Comparison of ENCODE assay signal across 19 cellular contexts in the genomic region with DNA sequence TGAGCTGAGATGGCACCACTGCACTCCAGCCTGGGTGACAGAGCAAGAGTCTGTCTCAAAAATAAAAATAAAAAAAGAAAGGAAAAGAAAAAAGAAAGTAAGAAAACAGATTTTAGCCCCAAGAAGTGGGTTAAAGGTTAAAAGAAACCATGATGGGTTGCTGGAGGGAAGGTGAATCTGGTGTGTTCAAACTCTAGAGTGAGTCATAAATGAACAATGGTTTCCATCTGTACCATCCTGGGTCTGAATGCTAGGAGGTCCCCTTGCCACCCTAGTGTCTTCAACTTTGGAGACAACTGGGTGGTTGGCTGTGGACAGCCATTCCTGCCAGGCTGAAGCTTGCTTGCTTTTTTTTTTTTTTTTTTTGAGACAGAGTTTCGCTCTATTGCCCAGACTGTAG. TPM values are rescaled to one million over a fixed set of nuclear protein-coding genes. Genes with fewer than 3 reads are reported as not detected.
A peak's percentile ranks its signal among the peaks of the same experiment; 100 is the strongest.
DNase-seq lines count a peak whose midpoint lies in the region; ATAC-seq and TF ChIP-seq lines count a peak whose summit lies in the region.
"Had no signal": no experiment of that assay in that cellular context is flagged by ENCODE, and none has a peak within 500 bp of the region (broad histone marks: within the 10 kb centered on the region; RNA-seq: fewer than 3 reads in every experiment).

No MANE protein-coding gene starts in this region.

- no peak overlapping the region for H3K4ac ChIP-seq in mesendoderm (ENCODE audit: low read depth, low read length)

- H3K9me3 ChIP-seq in GM23248 (ENCODE audit: low read depth), result no peaks in the 10 kb centered on the region
- H3K9me3 ChIP-seq in osteoblast (ENCODE audit: low read depth, low read length), result no peaks in the 10 kb centered on the region
- H3K9me3 ChIP-seq in ovary, result no peaks in the 10 kb centered on the region
- H3K9me3 ChIP-seq: gastroesophageal sphincter had no signal

- peaks cover 1% of the 10 kb centered on the region for H3K79me1 ChIP-seq in mesendoderm (ENCODE audit: low read length)

- H3K56ac ChIP-seq in mesendoderm (ENCODE audit: low read length), result peak overlapping the region; percentile 25

- no peak overlapping the region for H3K27ac ChIP-seq in GM23248
- no peak overlapping the region for H3K27ac ChIP-seq in mesendoderm (ENCODE audit: low read depth, low read length)
- H3K27ac ChIP-seq in osteoblast (ENCODE audit: low read depth, low read length), result no peak overlapping the region
- H3K27ac ChIP-seq in ovary, result no peak overlapping the region

- no peak overlapping the region for H4K5ac ChIP-seq in mesendoderm (ENCODE audit: low read length)

- no peak overlapping the region for H2BK15ac ChIP-seq in mesendoderm (replicated peaks; ENCODE audit: low read depth)

- WGBS in GM23248 (ENCODE audit: low coverage in 1 of 2, low lambda C conversion rate in 2 of 2, missing lambda C conversion rate in 2 of 2), 2 experiments, result 90 to 94% methylated on average over 1 of the region's 1 CpG
- WGBS in mesendoderm (ENCODE audit: extremely low coverage, insufficient coverage, low lambda C conversion rate), result no CpG with 5 or more reads among the region's 1 CpG
- WGBS in ovary, 3 donors, result 93 to 100% (median 100%) methylated on average over 1 of the region's 1 CpG

- H3K18ac ChIP-seq in mesendoderm (ENCODE audit: low read length), result no peak overlapping the region

- H3K4me1 Mint-ChIP-seq in activated T-cell treated with anti-CD3 and anti-CD28 coated beads, Interleukin-2, amount 50 U/mL, for 4 hours (ENCODE audit: low read depth), result peaks cover 34% of the 10 kb centered on the region
- H3K4me1 Mint-ChIP-seq in activated CD4-positive, alpha-beta T cell treated with anti-CD3 and anti-CD28 coated beads, Interleukin-2, amount 10 ng/mL, durations not matched to agents 24 days and 14 days, result peaks cover 50% of the 10 kb centered on the region

- H3K9ac ChIP-seq in GM23248 (no peak overlapping the region), mesendoderm (ENCODE audit: low read length) (no peak overlapping the region)

- no peak for TF ChIP-seq POLR2A in ovary (IDR thresholded peaks at IDR 0.05)

- peaks cover 31% of the 10 kb centered on the region for H3K36me3 Mint-ChIP-seq in activated T-cell treated with anti-CD3 and anti-CD28 coated beads, Interleukin-2, amount 50 U/mL, for 4 hours (ENCODE audit: insufficient read depth)
- peaks cover 55% of the 10 kb centered on the region for H3K36me3 Mint-ChIP-seq in activated CD4-positive, alpha-beta T cell treated with anti-CD3 and anti-CD28 coated beads, Interleukin-2, amount 10 ng/mL, durations not matched to agents 24 days and 14 days (ENCODE audit: low read depth)

- H3K4me1 ChIP-seq in GM23248 (ENCODE audit: insufficient read depth) (peaks cover 16% of the 10 kb centered on the region; the same call in 1 of the 2 replicates), mesendoderm (ENCODE audit: control insufficient read depth, low read depth, low read length) (peaks cover 2% of the 10 kb centered on the region), osteoblast (ENCODE audit: insufficient read depth, low read length) (peaks cover 15% of the 10 kb centered on the region), ovary (ENCODE audit: insufficient read depth) (no peaks in the 10 kb centered on the region)

- H3K4me3 Mint-ChIP-seq in activated T-cell treated with anti-CD3 and anti-CD28 coated beads, Interleukin-2, amount 50 U/mL, for 4 hours, result peak overlapping the region; percentile 99
- peak overlapping the region; percentile 100 for H3K4me3 Mint-ChIP-seq in activated CD4-positive, alpha-beta T cell treated with anti-CD3 and anti-CD28 coated beads, Interleukin-2, amount 10 ng/mL, durations not matched to agents 24 days and 14 days

- peaks cover 5% of the 10 kb centered on the region; the same call in 1 of the 2 replicates for H4K20me1 ChIP-seq in GM23248 (ENCODE audit: insufficient read depth)
- H4K20me1 ChIP-seq in osteoblast (ENCODE audit: insufficient read depth, low read length), result peaks cover 19% of the 10 kb centered on the region

- H3K9me3 Mint-ChIP-seq in activated T-cell treated with anti-CD3 and anti-CD28 coated beads, Interleukin-2, amount 50 U/mL, for 4 hours, result no peaks in the 10 kb centered on the region
- H3K9me3 Mint-ChIP-seq in activated CD4-positive, alpha-beta T cell treated with anti-CD3 and anti-CD28 coated beads, Interleukin-2, amount 10 ng/mL, durations not matched to agents 24 days and 14 days, result no peaks in the 10 kb centered on the region
- H3K9me3 Mint-ChIP-seq: mesothelial cell of epicardium had no signal

- H3K27me3 Mint-ChIP-seq in activated T-cell treated with anti-CD3 and anti-CD28 coated beads, Interleukin-2, amount 50 U/mL, for 4 hours (ENCODE audit: low read depth), result no peaks in the 10 kb centered on the region
- H3K27me3 Mint-ChIP-seq in activated CD4-positive, alpha-beta T cell treated with anti-CD3 and anti-CD28 coated beads, Interleukin-2, amount 10 ng/mL, durations not matched to agents 24 days and 14 days, result no peaks in the 10 kb centered on the region
- H3K27me3 Mint-ChIP-seq: CD4-positive, alpha-beta memory T cell had no signal

- no peaks in the 10 kb centered on the region for H3K9me2 ChIP-seq in GM23248 (ENCODE audit: insufficient read depth)

- DNase-seq in activated T-cell treated with anti-CD3 and anti-CD28 coated beads, Interleukin-2, amount 50 U/mL, for 4 hours, result no peak
- no peak for DNase-seq in activated T-cell treated with anti-CD3 and anti-CD28 coated beads, Interleukin-2, amount 50 U/mL, for 1 hour
- DNase-seq in GM23248 (peak; percentile 30), mesendoderm (no peak), osteoblast (ENCODE audit: insufficient read length, low spot score, missing footprints) (no peak), NOMO-1 treated with dmso at 0.1 percent for 144 hours (lab: John Stamatoyannopoulos, UW; ENCODE audit: unreplicated experiment) (no peak), ovary (no peak)
- DNase-seq in activated CD4-positive, alpha-beta T cell treated with anti-CD3 and anti-CD28 coated beads, Interleukin-2, amount 10 ng/mL, durations not matched to agents 24 days and 14 days, result peak; percentile 65
- DNase-seq: ACHN; activated gamma-delta T cell treated with Interleukin-2 at 50 U/mL for 16 hours; CD4-positive, alpha-beta memory T cell; dorsolateral prefrontal cortex; HFFc6; left colon; NCI-H2029 treated with DMSO at 0.1 percent for 48 hours; NCI-H510A; SHP77 treated with DMSO at 0.1 percent for 48 hours had no signal

- no peak overlapping the region for H4K8ac ChIP-seq in mesendoderm (ENCODE audit: low read depth, low read length)

- H2BK120ac ChIP-seq in mesendoderm (ENCODE audit: low read depth, low read length), result no peak overlapping the region

- H3K4me3 ChIP-seq in GM23248, result no peak overlapping the region
- no peak overlapping the region for H3K4me3 ChIP-seq in mesendoderm (ENCODE audit: low read length)
- H3K4me3 ChIP-seq in osteoblast (ENCODE audit: insufficient read depth, low read length), result no peak overlapping the region
- no peak overlapping the region for H3K4me3 ChIP-seq in ovary
- H3K4me3 ChIP-seq: gastroesophageal sphincter had no signal

- H3K36me3 ChIP-seq in GM23248 (ENCODE audit: low read depth) (peaks cover 25% of the 10 kb centered on the region), mesendoderm (ENCODE audit: control insufficient read depth, insufficient read depth, low read length) (peaks cover 4% of the 10 kb centered on the region), osteoblast (ENCODE audit: insufficient read depth, low read length) (peaks cover 27% of the 10 kb centered on the region), ovary (no peaks in the 10 kb centered on the region)

- no peak overlapping the region for H2BK5ac ChIP-seq in mesendoderm (ENCODE audit: low read length)

- H3K4me2 ChIP-seq in GM23248 (ENCODE audit: unreplicated experiment), result no peak overlapping the region
- H3K4me2 ChIP-seq in mesendoderm (ENCODE audit: low read length), result no peak overlapping the region
- no peak overlapping the region for H3K4me2 ChIP-seq in osteoblast (ENCODE audit: insufficient read depth, low read length)

- H3F3A ChIP-seq in GM23248 (ENCODE audit: insufficient read depth), result peaks cover 32% of the 10 kb centered on the region

- in situ Hi-C loops in GM23248 (cut with MboI), result no loop called here

- H2AFZ ChIP-seq in GM23248, result no peak overlapping the region
- H2AFZ ChIP-seq in osteoblast (ENCODE audit: low read length), result no peak overlapping the region

- TF ChIP-seq CTCF in osteoblast (IDR thresholded peaks at IDR 0.05; ENCODE audit: extremely low read depth, low read depth, low read length) (no peak), ovary (IDR thresholded peaks at IDR 0.05) (no peak)

- no peak overlapping the region for H3K23ac ChIP-seq in mesendoderm (ENCODE audit: low read length)

- intact Hi-C loops in activated CD4-positive, alpha-beta T cell treated with anti-CD3 and anti-CD28 coated beads, Interleukin-2, amount 10 ng/mL, durations not matched to agents 24 days and 14 days (cut with micrococcal nuclease), result loop anchor here (2.0 kb wide), 3 partner anchors 19 to 301 kb away; a partner anchor contains a TSS
- intact Hi-C loops in ovary (cut with DNase I), result loop anchor here in 3 of 4 donors (2.0 to 10.0 kb wide), 3 partner anchors 43 to 295 kb away; a partner anchor contains a TSS

- peak overlapping the region; percentile 99 for H3K27ac Mint-ChIP-seq in activated CD4-positive, alpha-beta T cell treated with anti-CD3 and anti-CD28 coated beads, Interleukin-2, amount 10 ng/mL, durations not matched to agents 24 days and 14 days

- H2AK5ac ChIP-seq in mesendoderm (ENCODE audit: low read length), result no peak overlapping the region

- peak; percentile 16 to 33 for ATAC-seq in activated T-cell treated with anti-CD3 and anti-CD28 coated beads, Interleukin-2, amount 50 U/mL, for 4 hours
- ATAC-seq: gastroesophageal sphincter, left colon had no signal

- TF ChIP-seq EP300 in ovary (IDR thresholded peaks at IDR 0.05), result no peak

- H3K79me2 ChIP-seq in GM23248 (ENCODE audit: insufficient read depth), result peaks cover 33% of the 10 kb centered on the region
- peaks cover 16% of the 10 kb centered on the region for H3K79me2 ChIP-seq in mesendoderm (ENCODE audit: control insufficient read depth, insufficient read depth, low read length)
- H3K79me2 ChIP-seq in osteoblast (ENCODE audit: insufficient read depth, low read length), result peaks cover 21% of the 10 kb centered on the region

- H3K27me3 ChIP-seq in GM23248 (replicated peaks; ENCODE audit: insufficient read depth) (no peaks in the 10 kb centered on the region), mesendoderm (ENCODE audit: insufficient read depth, low read length, poor library complexity) (no peaks in the 10 kb centered on the region), osteoblast (ENCODE audit: insufficient read depth, low read length) (no peaks in the 10 kb centered on the region), ovary (no peaks in the 10 kb centered on the region)
- H3K27me3 ChIP-seq: dorsolateral prefrontal cortex, gastroesophageal sphincter had no signal

RNA-seq across cellular contexts. Expression of a gene that starts 1.6 kb away (rescaled TPM):
- 100 to 1,000 TPM in 2 of 3 donors, 10 to 100 TPM in 1; 73.1 to 118 (median 110) TPM for total RNA-seq in activated T-cell treated with anti-CD3 and anti-CD28 coated beads, Interleukin-2, amount 50 U/mL, for 4 hours
- 332 and 1,155 TPM in 2 replicates for total RNA-seq in GM23248 (2014; rRNA removed; shearing (Covaris generic))
- polyA plus RNA-seq in GM23248 (2016; fragmentation: Nextera tagmentation; extraction: Ambion mirVana) (271 and 274 TPM in 2 replicates), ovary (1,000 to 10,000 TPM in 1 of 2 donors, 100 to 1,000 TPM in 1; 198 to 1,468 TPM)
- 40.5 and 46.3 TPM in 2 replicates for total RNA-seq in activated CD4-positive, alpha-beta T cell treated with anti-CD3 and anti-CD28 coated beads, Interleukin-2, amount 10 ng/mL, durations not matched to agents 24 days and 14 days
- 1,979 TPM for polyA plus RNA-seq in mesendoderm (2013, experiment 1 of 2)
- polyA plus RNA-seq in mesendoderm (2013, experiment 2 of 2), result 1,984 TPM
- total RNA-seq in osteoblast (162 and 459 TPM in 2 replicates), ovary (1,000 to 10,000 TPM in 1 of 7 donors, 100 to 1,000 TPM in 2, 10 to 100 TPM in 4; 16.2 to 2,562 (median 59.7) TPM)

RNA-seq across cellular contexts. Expression of a gene that starts 19.3 kb away (rescaled TPM):
- 10 to 100 TPM in 2 of 3 donors, 1 to 10 TPM in 1; 9.4 to 14.6 (median 10.5) TPM for total RNA-seq in activated T-cell treated with anti-CD3 and anti-CD28 coated beads, Interleukin-2, amount 50 U/mL, for 4 hours
- total RNA-seq in GM23248 (2014; rRNA removed; shearing (Covaris generic)), result 1.4 and 1.5 TPM in 2 replicates
- 0.99 and 1.1 TPM in 2 replicates for polyA plus RNA-seq in GM23248 (2016; fragmentation: Nextera tagmentation; extraction: Ambion mirVana)
- 24.3 and 26.1 TPM in 2 replicates for total RNA-seq in activated CD4-positive, alpha-beta T cell treated with anti-CD3 and anti-CD28 coated beads, Interleukin-2, amount 10 ng/mL, durations not matched to agents 24 days and 14 days
- 6.9 TPM for polyA plus RNA-seq in mesendoderm (2013, experiment 1 of 2)
- polyA plus RNA-seq in mesendoderm (2013, experiment 2 of 2), result 7.4 TPM
- 1.2 and 2.5 TPM in 2 replicates for total RNA-seq in osteoblast
- 10 to 100 TPM in 5 of 7 donors, 1 to 10 TPM in 2; 4.0 to 33.2 (median 20.0) TPM for total RNA-seq in ovary
- polyA plus RNA-seq in ovary, result 10 to 100 TPM in 1 of 2 donors, 1 to 10 TPM in 1; 6.2 to 12.5 TPM

RNA-seq across cellular contexts. Expression of a gene that starts 39.8 kb away (rescaled TPM):
- total RNA-seq in activated T-cell treated with anti-CD3 and anti-CD28 coated beads, Interleukin-2, amount 50 U/mL, for 4 hours, result 1 to 10 TPM in 1 of 3 donors, under 1 TPM in 2; 0.48 to 1.6 (median 0.63) TPM
- total RNA-seq in GM23248 (2014; rRNA removed; shearing (Covaris generic)), result 3.3 and 3.5 TPM in 2 replicates
- 1.9 and 2.1 TPM in 2 replicates for polyA plus RNA-seq in GM23248 (2016; fragmentation: Nextera tagmentation; extraction: Ambion mirVana)
- 0.14 and 0.57 TPM in 2 replicates for total RNA-seq in activated CD4-positive, alpha-beta T cell treated with anti-CD3 and anti-CD28 coated beads, Interleukin-2, amount 10 ng/mL, durations not matched to agents 24 days and 14 days
- 29.3 TPM for polyA plus RNA-seq in mesendoderm (2013, experiment 1 of 2)
- 30.6 TPM for polyA plus RNA-seq in mesendoderm (2013, experiment 2 of 2)
- total RNA-seq in osteoblast, result 1.1 and 2.4 TPM in 2 replicates
- 10 to 100 TPM in 1 of 7 donors, 1 to 10 TPM in 5, under 1 TPM in 1; 0.72 to 20.6 (median 3.3) TPM for total RNA-seq in ovary
- polyA plus RNA-seq in ovary, result 1 to 10 TPM; 1.1 to 5.0 TPM

RNA-seq across cellular contexts. Expression of a gene that starts 43.1 kb away (rescaled TPM):
- 1 to 10 TPM in 2 of 3 donors, under 1 TPM in 1; 0.68 to 1.3 (median 1.2) TPM for total RNA-seq in activated T-cell treated with anti-CD3 and anti-CD28 coated beads, Interleukin-2, amount 50 U/mL, for 4 hours
- 10.2 and 19.1 TPM in 2 replicates for total RNA-seq in GM23248 (2014; rRNA removed; shearing (Covaris generic))
- 9.5 and 10.0 TPM in 2 replicates for polyA plus RNA-seq in GM23248 (2016; fragmentation: Nextera tagmentation; extraction: Ambion mirVana)
- 9.3 and 10.2 TPM in 2 replicates for total RNA-seq in activated CD4-positive, alpha-beta T cell treated with anti-CD3 and anti-CD28 coated beads, Interleukin-2, amount 10 ng/mL, durations not matched to agents 24 days and 14 days
- polyA plus RNA-seq in mesendoderm (2013, experiment 1 of 2), result 10.6 TPM
- polyA plus RNA-seq in mesendoderm (2013, experiment 2 of 2), result 11.6 TPM
- 12.3 and 13.0 TPM in 2 replicates for total RNA-seq in osteoblast
- total RNA-seq in ovary, result 10 to 100 TPM; 22.1 to 39.4 (median 31.9) TPM
- 10 to 100 TPM; 18.0 to 34.2 TPM for polyA plus RNA-seq in ovary
- polyA plus RNA-seq: CD4-positive, alpha-beta memory T cell had no signal

Comparison
In these comparisons a context has a peak if more than half of its experiments do, and no peak if none do; other contexts are left out.
1. DNase-seq: peak in GM23248 (single experiment) and activated CD4-positive, alpha-beta T cell treated with anti-CD3 and anti-CD28 coated beads, Interleukin-2, amount 10 ng/mL, durations not matched to agents 24 days and 14 days (single experiment); none in activated T-cell treated with anti-CD3 and anti-CD28 coated beads, Interleukin-2, amount 50 U/mL, for 4 hours (single experiment), activated T-cell treated with anti-CD3 and anti-CD28 coated beads, Interleukin-2, amount 50 U/mL, for 1 hour (single experiment), mesendoderm (single experiment), osteoblast (single experiment), NOMO-1 treated with dmso at 0.1 percent for 144 hours (single experiment) and ovary (0 of 5).